10 cellular contexts compared by ENCODE assay signal in genomic region chr12:32108829-32109228, GRCh38. TPM values are rescaled to one million over a fixed set of nuclear protein-coding genes. Genes with fewer than 3 reads are reported as not detected.
A peak's percentile ranks its signal among the peaks of the same experiment; 100 is the strongest.
DNase-seq lines count a peak whose midpoint lies in the region; ATAC-seq and TF ChIP-seq lines count a peak whose summit lies in the region.
"Had no signal": no experiment of that assay in that cellular context is flagged by ENCODE, and none has a peak within 500 bp of the region (broad histone marks: within the 10 kb centered on the region; RNA-seq: fewer than 3 reads in every experiment).

No MANE protein-coding gene starts in this region.

- H3K27ac Mint-ChIP-seq in activated T-helper 1 cell treated with anti-CD3 and anti-CD28 coated beads, Interleukin-12 subunit alpha, Interleukin-12 subunit beta, Interleukin-2, Interleukin-4 antibody, amounts not matched to agents 30 ng/mL and 10 ng/mL and 1 ng/mL, durations not matched to agents 14 hours and 24 hours and 36 hours: no peak overlapping the region

- peaks cover 15% of the 10 kb centered on the region for H3K36me3 Mint-ChIP-seq in activated T-helper 1 cell treated with anti-CD3 and anti-CD28 coated beads, Interleukin-12 subunit alpha, Interleukin-12 subunit beta, Interleukin-2, Interleukin-4 antibody, amounts not matched to agents 30 ng/mL and 10 ng/mL and 1 ng/mL, durations not matched to agents 14 hours and 24 hours and 36 hours (ENCODE audit: low read depth)

- POLR2A ChIA-PET in AG04450 (lab: Yijun Ruan, JAX): interaction anchor here (0.6 kb wide), 1 partner anchor 173 kb away, joined by 4 read pairs; no protein-coding TSS in a partner anchor

- no peak for TF ChIP-seq CTCF in AG04450 (IDR thresholded peaks at IDR 0.05; ENCODE audit: low read depth, low read length)

- ATAC-seq in HG03378 (IDR thresholded peaks at IDR 0.05; ENCODE audit: unreplicated experiment) (no peak), GM19351 (IDR thresholded peaks at IDR 0.05; ENCODE audit: unreplicated experiment) (no peak), GM21447 (IDR thresholded peaks at IDR 0.05; ENCODE audit: unreplicated experiment) (no peak)

- H3K9me3 ChIP-seq in AG04450 (ENCODE audit: control insufficient read depth, insufficient read depth, low read length): no peaks in the 10 kb centered on the region
- no peaks in the 10 kb centered on the region for H3K9me3 ChIP-seq in iPS-18c (ENCODE audit: control insufficient read depth, insufficient read depth, low read length)

- no peaks in the 10 kb centered on the region for H3K27me3 ChIP-seq in AG04450 (ENCODE audit: control insufficient read depth, insufficient read depth, low read length)
- no peaks in the 10 kb centered on the region for H3K27me3 ChIP-seq in H7 (ENCODE audit: control insufficient read depth, insufficient read depth, low read length)

- no peaks in the 10 kb centered on the region for H3K9me3 Mint-ChIP-seq in activated T-helper 1 cell treated with anti-CD3 and anti-CD28 coated beads, Interleukin-12 subunit alpha, Interleukin-12 subunit beta, Interleukin-2, Interleukin-4 antibody, amounts not matched to agents 30 ng/mL and 10 ng/mL and 1 ng/mL, durations not matched to agents 14 hours and 24 hours and 36 hours

- H3K4me3 ChIP-seq in AG04450 (ENCODE audit: low read depth, low read length) (peak overlapping the region; percentile 92), H7 (ENCODE audit: insufficient read depth, low read depth, low read length) (peak overlapping the region; percentile 97), iPS-18c (ENCODE audit: insufficient read depth, low read depth, low read length) (peak overlapping the region; percentile 28)

- DNase-seq in AG04450 (ENCODE audit: low read depth, low spot score): no peak
- DNase-seq in H7: no peak
- DNase-seq in activated T-helper 1 cell treated with anti-CD3 and anti-CD28 coated beads, Interleukin-12 subunit alpha, Interleukin-12 subunit beta, Interleukin-2, Interleukin-4 antibody, amounts not matched to agents 30 ng/mL and 10 ng/mL and 1 ng/mL, durations not matched to agents 14 hours and 24 hours and 36 hours (ENCODE audit: low spot score): no peak
- no peak for DNase-seq in DMS 273 treated with DMSO at 0.1 percent for 48 hours (lab: John Stamatoyannopoulos, UW)
- DNase-seq: NCI-H446; stimulated activated CD4-positive, alpha-beta T cell treated with anti-CD3 and anti-CD28 coated beads, Interleukin-4, amount 100 ng/mL, for 4 hours had no signal

- H3K36me3 ChIP-seq in H7 (replicated peaks; ENCODE audit: control insufficient read depth, insufficient read depth, low read length): no peaks in the 10 kb centered on the region

- peaks cover 12% of the 10 kb centered on the region for H3K27me3 Mint-ChIP-seq in activated T-helper 1 cell treated with anti-CD3 and anti-CD28 coated beads, Interleukin-12 subunit alpha, Interleukin-12 subunit beta, Interleukin-2, Interleukin-4 antibody, amounts not matched to agents 30 ng/mL and 10 ng/mL and 1 ng/mL, durations not matched to agents 14 hours and 24 hours and 36 hours (ENCODE audit: insufficient read depth)

- H3K4me3 Mint-ChIP-seq in activated T-helper 1 cell treated with anti-CD3 and anti-CD28 coated beads, Interleukin-12 subunit alpha, Interleukin-12 subunit beta, Interleukin-2, Interleukin-4 antibody, amounts not matched to agents 30 ng/mL and 10 ng/mL and 1 ng/mL, durations not matched to agents 14 hours and 24 hours and 36 hours: peak overlapping the region; percentile 74

- CTCF ChIA-PET in AG04450 (lab: Charles Lee): no interaction called here

- intact Hi-C loops in activated T-helper 1 cell treated with anti-CD3 and anti-CD28 coated beads, Interleukin-12 subunit alpha, Interleukin-12 subunit beta, Interleukin-2, Interleukin-4 antibody, amounts not matched to agents 30 ng/mL and 10 ng/mL and 1 ng/mL, durations not matched to agents 14 hours and 24 hours and 36 hours (cut with micrococcal nuclease): loop anchor here (5.0 to 10.0 kb wide), 4 partner anchors 117 to 1916 kb away; partner anchors contain the start of genes ALG10 and SINHCAF

- H3K4me1 Mint-ChIP-seq in activated T-helper 1 cell treated with anti-CD3 and anti-CD28 coated beads, Interleukin-12 subunit alpha, Interleukin-12 subunit beta, Interleukin-2, Interleukin-4 antibody, amounts not matched to agents 30 ng/mL and 10 ng/mL and 1 ng/mL, durations not matched to agents 14 hours and 24 hours and 36 hours (ENCODE audit: low read depth): peaks cover 36% of the 10 kb centered on the region

- no peak overlapping the region for H3K27ac ChIP-seq in AG04450 (ENCODE audit: low read depth, low read length)

RNA-seq across cellular contexts. Expression of gene BICD1, which starts 2.2 kb away (rescaled TPM):
- 19.0 and 20.1 TPM in 2 replicates for polyA plus RNA-seq in AG04450 (2011; rRNA removed)
- 41.6 and 43.8 TPM in 2 replicates for polyA minus RNA-seq in AG04450 (2011; rRNA and poly(A)+ RNA removed)
- total RNA-seq in H7 (2014; rRNA removed; shearing (Covaris generic)): 13.1 and 19.9 TPM in 2 replicates
- total RNA-seq in activated T-helper 1 cell treated with anti-CD3 and anti-CD28 coated beads, Interleukin-12 subunit alpha, Interleukin-12 subunit beta, Interleukin-2, Interleukin-4 antibody, amounts not matched to agents 30 ng/mL and 10 ng/mL and 1 ng/mL, durations not matched to agents 14 hours and 24 hours and 36 hours: 20.9 and 22.2 TPM in 2 replicates

Comparison
In these comparisons a context has a peak if more than half of its experiments do, and no peak if none do; other contexts are left out.
1. H3K4me3 ChIP-seq: peak in every context shown above with its lines; median percentile 97 in H7; 92 in AG04450; 28 in iPS-18c.